16 cellular contexts compared by ENCODE assay signal in the genomic region with DNA sequence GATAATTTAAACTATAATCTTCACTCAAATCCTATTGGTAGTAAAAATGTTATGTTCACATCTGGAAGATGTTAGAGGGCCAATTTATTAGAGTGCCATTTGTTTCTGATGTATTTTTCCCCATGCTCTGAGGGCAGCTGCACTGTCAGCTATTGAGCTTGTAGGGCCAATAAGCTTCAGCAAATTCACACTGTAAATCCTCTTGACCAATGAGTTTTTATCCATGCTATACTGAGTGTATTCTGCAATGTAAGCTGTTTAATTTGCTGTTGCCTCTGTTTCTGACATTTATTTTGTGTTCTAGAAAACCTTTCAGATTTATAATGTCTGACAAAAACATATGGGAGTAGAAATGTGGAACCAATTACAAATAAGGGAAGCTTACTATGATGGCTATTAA.
DNase-seq lines count a peak whose midpoint lies in the region; ATAC-seq and TF ChIP-seq lines count a peak whose summit lies in the region.
"Had no signal": no experiment of that assay in that cellular context is flagged by ENCODE, and none has a peak within 500 bp of the region (broad histone marks: within the 10 kb centered on the region; RNA-seq: fewer than 3 reads in every experiment).

No MANE protein-coding gene starts in this region.

- H3K4me2 ChIP-seq in GM23248 (ENCODE audit: unreplicated experiment), result no peak overlapping the region
- H3K4me2 ChIP-seq: BLaER1 had no signal

- no peak for ATAC-seq in lower lobe of right lung
- ATAC-seq in GM19452 (IDR thresholded peaks at IDR 0.05; ENCODE audit: unreplicated experiment), result no peak
- no peak for ATAC-seq in HG03457 (IDR thresholded peaks at IDR 0.05; ENCODE audit: unreplicated experiment)
- no peak for ATAC-seq in GM21381 (IDR thresholded peaks at IDR 0.05; ENCODE audit: unreplicated experiment)
- ATAC-seq: esophagus mucosa had no signal

- H3K9me3 ChIP-seq in GM23248 (ENCODE audit: low read depth) (no peaks in the 10 kb centered on the region), adrenal gland (replicated peaks in 1 of 3) (no peaks in the 10 kb centered on the region), lower lobe of right lung (no peaks in the 10 kb centered on the region), thyroid gland (no peaks in the 10 kb centered on the region)

- H2AFZ ChIP-seq in GM23248, result peak overlapping the region; percentile 75; the same call in 1 of the 2 replicates

- H3K9me2 ChIP-seq in GM23248 (ENCODE audit: insufficient read depth), result no peaks in the 10 kb centered on the region

- no peaks in the 10 kb centered on the region for H4K20me1 ChIP-seq in GM23248 (ENCODE audit: insufficient read depth)
- H4K20me1 ChIP-seq: BLaER1 had no signal

- H3K79me2 ChIP-seq in GM23248 (ENCODE audit: insufficient read depth), result no peaks in the 10 kb centered on the region

- H3K4me1 ChIP-seq in GM23248 (ENCODE audit: insufficient read depth), result peaks cover 24% of the 10 kb centered on the region
- peaks cover 0 to 9% of the 10 kb centered on the region in 2 donors for H3K4me1 ChIP-seq in adrenal gland (replicated peaks in 1 of 2)
- peaks cover 25% of the 10 kb centered on the region for H3K4me1 ChIP-seq in lower lobe of right lung
- peaks cover 0 to 7% of the 10 kb centered on the region in 2 donors for H3K4me1 ChIP-seq in thyroid gland

- H3K4me3 ChIP-seq in GM23248 (no peak overlapping the region), adrenal gland (no peak overlapping the region), lower lobe of right lung (no peak overlapping the region), thyroid gland (replicated peaks in 1 of 3) (no peak overlapping the region)
- H3K4me3 ChIP-seq: BLaER1 had no signal

- H3K27me3 ChIP-seq in GM23248 (replicated peaks; ENCODE audit: insufficient read depth), result no peaks in the 10 kb centered on the region
- no peaks in the 10 kb centered on the region for H3K27me3 ChIP-seq in adrenal gland
- H3K27me3 ChIP-seq in lower lobe of right lung (ENCODE audit: low read depth), result no peaks in the 10 kb centered on the region
- H3K27me3 ChIP-seq in thyroid gland, result no peaks in the 10 kb centered on the region
- H3K27me3 ChIP-seq: BLaER1 had no signal

- no peak for TF ChIP-seq CTCF in adrenal gland (IDR thresholded peaks at IDR 0.05)
- TF ChIP-seq CTCF in lower lobe of right lung (IDR thresholded peaks at IDR 0.05), result no peak
- no peak for TF ChIP-seq CTCF in thyroid gland (IDR thresholded peaks at IDR 0.05)
- no peak for TF ChIP-seq CTCF in GM13976 (IDR thresholded peaks at IDR 0.05; ENCODE audit: borderline replicate concordance, control extremely low read depth, extremely low read depth, insufficient read depth, missing control alignments)

- no peaks in the 10 kb centered on the region for H3K36me3 ChIP-seq in GM23248 (ENCODE audit: low read depth)
- H3K36me3 ChIP-seq in adrenal gland (replicated peaks in 1 of 2), result no peaks in the 10 kb centered on the region
- no peaks in the 10 kb centered on the region for H3K36me3 ChIP-seq in lower lobe of right lung
- no peaks in the 10 kb centered on the region for H3K36me3 ChIP-seq in thyroid gland
- H3K36me3 ChIP-seq: BLaER1 had no signal

- TF ChIP-seq POLR2A in adrenal gland (IDR thresholded peaks at IDR 0.05), result no peak
- TF ChIP-seq POLR2A in thyroid gland (IDR thresholded peaks at IDR 0.05), result no peak

- peaks cover 23% of the 10 kb centered on the region for H3F3A ChIP-seq in GM23248 (ENCODE audit: insufficient read depth)

- H3K9ac ChIP-seq in GM23248, result peak overlapping the region; percentile 53; the same call in 1 of the 2 replicates
- H3K9ac ChIP-seq: BLaER1 had no signal

- DNase-seq in GM23248 (no peak), adrenal gland (no peak), lower lobe of right lung (no peak), thyroid gland (no peak), GM13976 (ENCODE audit: low spot score) (no peak)
- DNase-seq: activated CD4-positive, CD25-positive, alpha-beta regulatory T cell treated with anti-CD3 and anti-CD28 coated beads, Interleukin-2, amount 50 U/mL, for 72 hours; central memory CD4-positive, alpha-beta T cell; NCI-H146; NCI-H82; stimulated activated CD4-positive, alpha-beta T cell treated with anti-CD3 and anti-CD28 coated beads, Interleukin-2, amount 100 ng/mL, for 48 hours; T-helper 9 cell had no signal

- peak overlapping the region; percentile 81; the same call in 1 of the 2 replicates for H3K27ac ChIP-seq in GM23248
- H3K27ac ChIP-seq in adrenal gland, result peak overlapping the region in 4 of 5 donors; percentile 17 to 48 (median 32)
- peak overlapping the region; percentile 12 for H3K27ac ChIP-seq in lower lobe of right lung
- H3K27ac ChIP-seq in thyroid gland, result peak overlapping the region in 2 of 3 donors; percentile 31 to 32
- H3K27ac ChIP-seq: BLaER1 had no signal

- intact Hi-C loops in adrenal gland (cut with DNase I) (loop anchor here in 1 of 2 donors (5.0 kb wide), 1 partner anchor 159 kb away; no protein-coding TSS in a partner anchor), lower lobe of right lung (cut with DNase I) (loop anchor here (10.0 kb wide), 1 partner anchor 156 kb away; no protein-coding TSS in a partner anchor), thyroid gland (cut with DNase I) (no loop called here)

- in situ Hi-C loops in GM23248 (cut with MboI) (no loop called here), GM13976 (cut with MboI; ENCODE audit: low sequenced_read_pairs, unreplicated experiment) (no loop called here)

Comparison
In these comparisons a context has a peak if more than half of its experiments do, and no peak if none do; other contexts are left out.
1. H3K27ac ChIP-seq: peak in every context shown above with its lines; median percentile 81 in GM23248; 32 in adrenal gland; 32 in thyroid gland; 12 in lower lobe of right lung.